In genomic region chr2:101188683-101189405, GRCh38 we compare ENCODE assay signal across 10 cellular contexts. TPM values are rescaled to one million over a fixed set of nuclear protein-coding genes. Genes with fewer than 3 reads are reported as not detected.
DNase-seq lines count a peak whose midpoint lies in the region; TF ChIP-seq lines count a peak whose summit lies in the region.
"Had no signal": no experiment of that assay in that cellular context is flagged by ENCODE, and none has a peak within 500 bp of the region (broad histone marks: within the 10 kb centered on the region; RNA-seq: fewer than 3 reads in every experiment).

No MANE protein-coding gene starts in this region.

- no peak overlapping the region for H3K4me3 Mint-ChIP-seq in progenitor cell of endocrine pancreas (ENCODE audit: low read depth)
- H3K4me3 Mint-ChIP-seq: B cell; central memory CD8-positive, alpha-beta T cell had no signal

- H3K36me3 Mint-ChIP-seq in progenitor cell of endocrine pancreas (ENCODE audit: insufficient read depth): peaks cover 3% of the 10 kb centered on the region

- H3K27ac Mint-ChIP-seq in progenitor cell of endocrine pancreas: no peak overlapping the region
- H3K27ac Mint-ChIP-seq: B cell had no signal

- H3K9me3 Mint-ChIP-seq in progenitor cell of endocrine pancreas (ENCODE audit: low read depth): no peaks in the 10 kb centered on the region
- H3K9me3 Mint-ChIP-seq: central memory CD8-positive, alpha-beta T cell had no signal

- TF ChIP-seq CTCF in epithelial cell of esophagus (IDR thresholded peaks at IDR 0.05; ENCODE audit: insufficient read depth, low read depth, low read length, missing control alignments) (peak; percentile 29), progenitor cell of endocrine pancreas (IDR thresholded peaks at IDR 0.05; ENCODE audit: unreplicated experiment) (peak; percentile 56), GM10266 (IDR thresholded peaks at IDR 0.05; ENCODE audit: control insufficient read depth, insufficient read depth, low read depth, missing control alignments) (no peak)

- no peaks in the 10 kb centered on the region for H3K27me3 Mint-ChIP-seq in progenitor cell of endocrine pancreas

- H3K4me1 Mint-ChIP-seq in progenitor cell of endocrine pancreas (ENCODE audit: low read depth): peaks cover 43% of the 10 kb centered on the region
- H3K4me1 Mint-ChIP-seq: central memory CD8-positive, alpha-beta T cell had no signal

- DNase-seq in NCI-H146 (lab: John Stamatoyannopoulos, UW) (peak; percentile 44), NCI-H146 treated with DMSO at 0.1 percent for 48 hours (lab: John Stamatoyannopoulos, UW; ENCODE audit: unreplicated experiment) (no peak), NCI-H69 (lab: John Stamatoyannopoulos, UW) (peak; percentile 31), epithelial cell of esophagus (ENCODE audit: low read depth) (no peak), progenitor cell of endocrine pancreas (ENCODE audit: low spot score, unreplicated experiment) (peak; percentile 15), GM10266 (ENCODE audit: extremely low spot score) (no peak), CD1c-positive myeloid dendritic cell (ENCODE audit: extremely low spot score) (no peak), ureter (ENCODE audit: low spot score) (no peak)

- H3K4me3 ChIP-seq in epithelial cell of esophagus (ENCODE audit: low read length): no peak overlapping the region

RNA-seq across cellular contexts. Expression of gene TBC1D8, which starts 37.7 kb away (rescaled TPM):
- total RNA-seq in progenitor cell of endocrine pancreas (32.6 and 34.8 TPM in 2 replicates), ureter (69.1 TPM)

Comparison
In these comparisons a context has a peak if more than half of its experiments do, and no peak if none do; other contexts are left out.
1. DNase-seq: peak in NCI-H146 (single experiment), NCI-H69 (single experiment) and progenitor cell of endocrine pancreas (single experiment); none in NCI-H146 treated with DMSO at 0.1 percent for 48 hours (single experiment), epithelial cell of esophagus (single experiment), GM10266 (single experiment), CD1c-positive myeloid dendritic cell (single experiment) and ureter (single experiment).